In genomic region chr20:833450-834150, GRCh38 we compare ENCODE assay signal across 8 cellular contexts. TPM values are rescaled to one million over a fixed set of nuclear protein-coding genes. Genes with fewer than 3 reads are reported as not detected.
DNase-seq lines count a peak whose midpoint lies in the region; ATAC-seq and TF ChIP-seq lines count a peak whose summit lies in the region.

FAM110A (plus strand) TSS chr20:833715; CDS start chr20:844805, 11,090 bp downstream.

- H3K9me3 Mint-ChIP-seq in activated naive CD4-positive, alpha-beta T cell treated with anti-CD3 and anti-CD28 coated beads, Interleukin-2, amount 10 ng/mL, durations not matched to agents 7 days and 5 days = no peaks in the 10 kb centered on the region

- peaks cover 10% of the 10 kb centered on the region for H3F3A ChIP-seq in SK-N-SH (replicated peaks; ENCODE audit: insufficient read depth)

- H3K4me1 Mint-ChIP-seq in activated naive CD4-positive, alpha-beta T cell treated with anti-CD3 and anti-CD28 coated beads, Interleukin-2, amount 10 ng/mL, durations not matched to agents 7 days and 5 days = peaks cover 44% of the 10 kb centered on the region

- ATAC-seq in HG02588 (IDR thresholded peaks at IDR 0.05; ENCODE audit: unreplicated experiment) = peak; percentile 95
- peak; percentile 99 for ATAC-seq in gastroesophageal sphincter

- peak within 1 kb of the TSS; percentile 80 for H3K27ac Mint-ChIP-seq in activated naive CD4-positive, alpha-beta T cell treated with anti-CD3 and anti-CD28 coated beads, Interleukin-2, amount 10 ng/mL, durations not matched to agents 7 days and 5 days

- TF ChIP-seq RAD21 in SK-N-SH (IDR thresholded peaks at IDR 0.05; ENCODE audit: low read length) = no peak

- POLR2A ChIA-PET in GM10248 (lab: Yijun Ruan, JAX) = interaction anchor here (0.6 to 0.9 kb wide), 2 partner anchors 11 to 122 kb away, joined by 3 read pairs; no protein-coding TSS in a partner anchor
- POLR2A ChIA-PET in SK-N-SH (lab: Yijun Ruan, JAX) = interaction anchor here (0.5 to 1.9 kb wide), 3 partner anchors 10 to 268 kb away, joined by 3 to 15 read pairs (median 3); no protein-coding TSS in a partner anchor

- peak within 1 kb of the TSS; percentile 98 for H2AFZ ChIP-seq in SK-N-SH (ENCODE audit: low read depth)

- under 1% methylated on average over 31 of the region's 64 CpGs for WGBS in SK-N-SH (ENCODE audit: low lambda C conversion rate)
- 0% methylated on average over 3 of the region's 64 CpGs; no CpG with 5 or more reads in 1 of the 2 donors for WGBS in gastroesophageal sphincter (ENCODE audit: low coverage in 1 of 2), 2 donors

- DNase-seq in GM10248 (ENCODE audit: extremely low spot score) (peak; percentile 96), NCI-H1048 (lab: John Stamatoyannopoulos, UW) (peak; percentile 84), SK-N-SH (peak; percentile 95), non-pigmented ciliary epithelial cell (ENCODE audit: low read depth) (peak; percentile 74), superior temporal gyrus (ENCODE audit: extremely low spot score) (peak; percentile 90)
- peak; percentile 98 for DNase-seq in activated naive CD4-positive, alpha-beta T cell treated with anti-CD3 and anti-CD28 coated beads, Interleukin-2, amount 10 ng/mL, durations not matched to agents 7 days and 5 days

- TF ChIP-seq POLR2A in gastroesophageal sphincter (IDR thresholded peaks at IDR 0.05) = peak in 1 of 2 donors; percentile 18

- H3K9ac ChIP-seq in SK-N-SH = peak within 1 kb of the TSS; percentile 76

- TF ChIP-seq EP300 in SK-N-SH (IDR thresholded peaks at IDR 0.05; ENCODE audit: borderline replicate concordance in 1 of 2, low read depth in 1 of 2, low read length in 1 of 2) (no peak), gastroesophageal sphincter (IDR thresholded peaks at IDR 0.05) (no peak)

- peak within 1 kb of the TSS; percentile 92 for H3K4me3 Mint-ChIP-seq in activated naive CD4-positive, alpha-beta T cell treated with anti-CD3 and anti-CD28 coated beads, Interleukin-2, amount 10 ng/mL, durations not matched to agents 7 days and 5 days

- no peaks in the 10 kb centered on the region for H3K27me3 ChIP-seq in SK-N-SH (ENCODE audit: insufficient read depth)
- no peaks in the 10 kb centered on the region for H3K27me3 ChIP-seq in gastroesophageal sphincter

- no peaks in the 10 kb centered on the region for H3K9me2 ChIP-seq in SK-N-SH

- H3K4me3 ChIP-seq in SK-N-SH (ENCODE audit: low read depth in 2 of 2, low read length in 1 of 2) = peak within 1 kb of the TSS; percentile 67 to 85
- H3K4me3 ChIP-seq in gastroesophageal sphincter = peak within 1 kb of the TSS; percentile 53 to 87

- peaks cover 6 to 12% of the 10 kb centered on the region in 2 experiments; a peak in 2 of 4 replicates for H3K4me1 ChIP-seq in SK-N-SH (ENCODE audit: control insufficient read depth in 1 of 2, insufficient read depth in 2 of 2, low read depth in 1 of 2, low read length in 1 of 2)
- H3K4me1 ChIP-seq in gastroesophageal sphincter = peaks cover 0 to 29% (median 0%) of the 10 kb centered on the region in 3 donors

- H3K36me3 ChIP-seq in SK-N-SH (replicated peaks in 1 of 2; ENCODE audit: control insufficient read depth in 1 of 2, insufficient read depth in 2 of 2, low read length in 1 of 2) (no peaks in the 10 kb centered on the region), gastroesophageal sphincter (no peaks in the 10 kb centered on the region)

- H3K27ac ChIP-seq in SK-N-SH (ENCODE audit: low read depth in 2 of 2, low read length in 1 of 2) = peak within 1 kb of the TSS; percentile 88 to 92
- peak within 1 kb of the TSS in 3 of 4 donors; percentile 74 to 82 (median 75) for H3K27ac ChIP-seq in gastroesophageal sphincter

- H4K20me1 ChIP-seq in SK-N-SH (ENCODE audit: insufficient read depth) = no peaks in the 10 kb centered on the region

- H3K79me2 ChIP-seq in SK-N-SH (ENCODE audit: insufficient read depth) = peaks cover 46% of the 10 kb centered on the region

- H3K9me3 ChIP-seq in SK-N-SH (no peaks in the 10 kb centered on the region), gastroesophageal sphincter (peaks cover 0 to 9% (median 0%) of the 10 kb centered on the region in 3 donors)

- H3K36me3 Mint-ChIP-seq in activated naive CD4-positive, alpha-beta T cell treated with anti-CD3 and anti-CD28 coated beads, Interleukin-2, amount 10 ng/mL, durations not matched to agents 7 days and 5 days = peaks cover 12% of the 10 kb centered on the region

- H3K27me3 Mint-ChIP-seq in activated naive CD4-positive, alpha-beta T cell treated with anti-CD3 and anti-CD28 coated beads, Interleukin-2, amount 10 ng/mL, durations not matched to agents 7 days and 5 days = peaks cover 5% of the 10 kb centered on the region

- CTCF ChIA-PET in GM10248 (lab: Yijun Ruan, JAX) (interaction anchor here (0.9 to 4.4 kb wide), 12 partner anchors 9 to 380 kb away, joined by 3 to 29 read pairs (median 6); partner anchors contain the start of gene CSNK2A1), SK-N-SH (lab: Yijun Ruan, JAX) (interaction anchor here (0.7 to 8.4 kb wide), 8 partner anchors 15 to 275 kb away, joined by 3 to 59 read pairs (median 4); no protein-coding TSS in a partner anchor)
- CTCF ChIA-PET in activated naive CD4-positive, alpha-beta T cell treated with anti-CD3 and anti-CD28 coated beads, Interleukin-2, amount 10 ng/mL, durations not matched to agents 7 days and 5 days (lab: Charles Lee) = interaction anchor here (0.6 to 2.4 kb wide), 8 partner anchors 10 to 425 kb away, joined by 3 to 13 read pairs (median 4); no protein-coding TSS in a partner anchor

- TF ChIP-seq CTCF in GM10248 (IDR thresholded peaks at IDR 0.05; ENCODE audit: control extremely low read depth, extremely low read depth, low read depth, missing control alignments) (no peak), SK-N-SH (IDR thresholded peaks at IDR 0.05) (no peak), gastroesophageal sphincter (IDR thresholded peaks at IDR 0.05) (no peak)

- H3K4me2 ChIP-seq in SK-N-SH = peak within 1 kb of the TSS; percentile 98

TF ChIP-seq in SK-N-SH, 30 proteins besides CTCF, POLR2A, EP300 and RAD21:
- TF ChIP-seq TAF1 (IDR thresholded peaks at IDR 0.05; ENCODE audit: borderline replicate concordance, low read depth, low read length) (0 out of 2 replicates have a peak, but pooled peaks have one; percentile 2), MXI1 (IDR thresholded peaks at IDR 0.05; ENCODE audit: low read depth, low read length) (peak; percentile 63; the same call in 1 of the 2 replicates), MAX (IDR thresholded peaks at IDR 0.05; ENCODE audit: low read depth) (peak; percentile 75; the same call in 1 of the 2 replicates), PBX3 (IDR thresholded peaks at IDR 0.05) (peak; percentile 1; the same call in 1 of the 2 replicates), FOXM1 (IDR thresholded peaks at IDR 0.05; ENCODE audit: low read depth) (peak; percentile 99), TEAD4 (IDR thresholded peaks at IDR 0.05; ENCODE audit: borderline replicate concordance, insufficient read depth) (no peak), YY1 (IDR thresholded peaks at IDR 0.05; ENCODE audit: low read depth) (no peak), NRF1 (IDR thresholded peaks at IDR 0.05; ENCODE audit: low read depth, low read length) (0 out of 2 replicates have a peak, but pooled peaks have one; percentile 4), JUND (IDR thresholded peaks at IDR 0.05) (0 out of 2 replicates have a peak, but pooled peaks have one; percentile 2), USF1 (IDR thresholded peaks at IDR 0.05; ENCODE audit: borderline replicate concordance, low read depth) (no peak), GABPA (IDR thresholded peaks at IDR 0.05; ENCODE audit: low read depth) (peak; percentile 52), RFX5 (IDR thresholded peaks at IDR 0.05; ENCODE audit: low read length) (no peak), SIN3A (IDR thresholded peaks at IDR 0.05; ENCODE audit: borderline replicate concordance, low read depth, low read length) (peak; percentile 28; the same call in 1 of the 2 replicates), SMC3 (IDR thresholded peaks at IDR 0.05; ENCODE audit: low read depth, low read length) (no peak), ELF1 (IDR thresholded peaks at IDR 0.05) (peak; percentile 39; the same call in 1 of the 2 replicates)

RNA-seq across cellular contexts. Expression of gene FAM110A, which starts in this region (rescaled TPM):
- 2.5 and 3.8 TPM in 2 replicates for polyA plus RNA-seq in SK-N-SH (2012; rRNA removed)
- 1.9 and 2.3 TPM in 2 replicates for polyA plus RNA-seq in SK-N-SH (2012; cell fraction: cytosol; rRNA removed)
- 4.3 and 7.1 TPM in 2 replicates for polyA plus RNA-seq in SK-N-SH (2012; cell fraction: nucleus; rRNA removed)
- 1 to 10 TPM; 1.4 to 3.2 (median 2.0) TPM for total RNA-seq in gastroesophageal sphincter

Comparison
In these comparisons a context has a peak if more than half of its experiments do, and no peak if none do; other contexts are left out.
1. Peak in every context shown above with its lines: DNase-seq, ATAC-seq, H3K4me3 ChIP-seq and H3K27ac ChIP-seq.